Comparison of ENCODE assay signal across 9 cellular contexts in the genomic region with DNA sequence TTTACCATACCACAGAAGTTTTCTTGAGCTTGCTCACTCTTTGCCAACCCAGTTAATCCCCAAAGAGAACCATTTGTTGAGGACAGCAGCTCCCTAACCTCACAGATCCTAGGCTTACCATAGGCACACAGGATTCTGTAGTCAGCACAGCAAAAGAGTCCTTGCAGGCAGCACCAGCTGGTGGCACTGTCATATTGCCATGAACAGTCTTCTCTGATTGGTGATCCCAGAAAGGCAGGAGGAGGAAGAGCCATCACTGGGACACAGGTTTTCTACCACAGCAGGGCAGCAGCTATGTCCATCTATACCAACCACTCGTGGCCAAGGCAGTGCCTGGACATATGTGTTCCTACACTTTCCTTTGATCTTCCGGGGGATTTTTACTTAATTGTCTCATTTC.
A peak's percentile ranks its signal among the peaks of the same experiment; 100 is the strongest.
DNase-seq lines count a peak whose midpoint lies in the region; ATAC-seq and TF ChIP-seq lines count a peak whose summit lies in the region.
"Had no signal": no experiment of that assay in that cellular context is flagged by ENCODE, and none has a peak within 500 bp of the region (broad histone marks: within the 10 kb centered on the region; RNA-seq: fewer than 3 reads in every experiment).

No MANE protein-coding gene starts in this region.

- H3K9me3 ChIP-seq in uterus = no peaks in the 10 kb centered on the region

- intact Hi-C loops in uterus (cut with DNase I; ENCODE audit: low total_unique reads) = no loop called here

- H3K4me3 Mint-ChIP-seq in brain (no peak overlapping the region), mesothelial cell of epicardium (no peak overlapping the region)
- H3K4me3 Mint-ChIP-seq: dendritic cell treated with granulocyte-macrophage colony-stimulating factor and Interleukin-4, amounts not matched to agents 40 ng/mL and 50 ng/mL, for 4 days had no signal

- peaks cover 0 to 5% of the 10 kb centered on the region in 2 donors for H3K4me1 ChIP-seq in uterus

- no peak for ATAC-seq in HG02798 (IDR thresholded peaks at IDR 0.05; ENCODE audit: poor library complexity, unreplicated experiment)

- peak overlapping the region in 1 of 5 experiments; percentile 56 for H3K27ac Mint-ChIP-seq in brain
- H3K27ac Mint-ChIP-seq in mesothelial cell of epicardium = no peak overlapping the region
- H3K27ac Mint-ChIP-seq: dendritic cell treated with granulocyte-macrophage colony-stimulating factor and Interleukin-4, amounts not matched to agents 40 ng/mL and 50 ng/mL, for 4 days had no signal

- H3K27me3 ChIP-seq in kidney epithelial cell (ENCODE audit: control insufficient read depth, insufficient read depth, low read length) (no peaks in the 10 kb centered on the region), uterus (no peaks in the 10 kb centered on the region)

- H3K36me3 Mint-ChIP-seq in brain = no peaks in the 10 kb centered on the region
- no peaks in the 10 kb centered on the region for H3K36me3 Mint-ChIP-seq in mesothelial cell of epicardium

- H3K9me3 Mint-ChIP-seq in brain = peaks cover 0 to 2% (median 0%) of the 10 kb centered on the region in 5 experiments
- peaks cover 10% of the 10 kb centered on the region for H3K9me3 Mint-ChIP-seq in mesothelial cell of epicardium
- H3K9me3 Mint-ChIP-seq: dendritic cell treated with granulocyte-macrophage colony-stimulating factor and Interleukin-4, amounts not matched to agents 40 ng/mL and 50 ng/mL, for 4 days had no signal

- no peak overlapping the region for H3K4me3 ChIP-seq in kidney epithelial cell (ENCODE audit: low read depth, low read length)
- no peak overlapping the region for H3K4me3 ChIP-seq in uterus

- H3K27ac ChIP-seq in uterus = peak overlapping the region; percentile 1 to 69

- H3K36me3 ChIP-seq in kidney epithelial cell (ENCODE audit: control insufficient read depth, insufficient read depth, low read length) = no peaks in the 10 kb centered on the region
- no peaks in the 10 kb centered on the region for H3K36me3 ChIP-seq in uterus

- peak; percentile 37 to 42 for TF ChIP-seq CTCF in brain (conservative IDR thresholded peaks at IDR 0.05)
- peak; percentile 11 for TF ChIP-seq CTCF in kidney epithelial cell (IDR thresholded peaks at IDR 0.05; ENCODE audit: insufficient read depth, low read length, poor library complexity, severe bottlenecking)
- TF ChIP-seq CTCF in uterus (IDR thresholded peaks at IDR 0.05) = peak in 1 of 4 experiments; percentile 7
- TF ChIP-seq CTCF in mesothelial cell of epicardium (IDR thresholded peaks at IDR 0.05; ENCODE audit: unreplicated experiment) = no peak

- TF ChIP-seq POLR2A in uterus (IDR thresholded peaks at IDR 0.05) = no peak

- DNase-seq in Daoy (ENCODE audit: low read depth) (peak; percentile 27), NCI-H1694 treated with DMSO at 0.1 percent for 48 hours (lab: John Stamatoyannopoulos, UW) (peak; percentile 8), kidney epithelial cell (ENCODE audit: low read depth) (no peak), uterus (no peak), activated gamma-delta T cell (lab: John Stamatoyannopoulos, UW) (no peak), mesothelial cell of epicardium (ENCODE audit: low spot score in 2 of 2, unreplicated experiment in 2 of 2) (no peak)

- H3K27me3 Mint-ChIP-seq in brain (no peaks in the 10 kb centered on the region), mesothelial cell of epicardium (ENCODE audit: low read depth) (no peaks in the 10 kb centered on the region)
- H3K27me3 Mint-ChIP-seq: dendritic cell treated with granulocyte-macrophage colony-stimulating factor and Interleukin-4, amounts not matched to agents 40 ng/mL and 50 ng/mL, for 4 days had no signal

- H3K4me1 Mint-ChIP-seq in brain (peaks cover 26% of the 10 kb centered on the region), mesothelial cell of epicardium (peaks cover 12% of the 10 kb centered on the region)

Comparison
In these comparisons a context has a peak if more than half of its experiments do, and no peak if none do; other contexts are left out.
1. DNase-seq: peak in Daoy (single experiment) and NCI-H1694 treated with DMSO at 0.1 percent for 48 hours (single experiment); none in kidney epithelial cell (single experiment), uterus (0 of 2), activated gamma-delta T cell (single experiment) and mesothelial cell of epicardium (0 of 2).